1 cellular context compared by ENCODE assay signal in genomic region chr1:241638091-241638682, GRCh38.
TF ChIP-seq lines count a peak whose summit lies in the region.

No MANE protein-coding gene starts in this region.

TF ChIP-seq in K562, 482 proteins besides CTCF, POLR2A, EP300 and RAD21:
- peak; percentile 69; the same call in 1 of the 2 replicates for TF ChIP-seq ZBTB40 (IDR thresholded peaks at IDR 0.05)
- no peak for TF ChIP-seq ZBTB40 (CRISPR knock-in tag; IDR thresholded peaks at IDR 0.05)
- peak; percentile 32 for TF ChIP-seq GABPA (tag; conservative IDR thresholded peaks at IDR 0.05; ENCODE audit: low read depth)
- TF ChIP-seq SPI1 (IDR thresholded peaks at IDR 0.05; ENCODE audit: borderline replicate concordance, low read depth, low read length): peak; percentile 31; the same call in 1 of the 2 replicates
- TF ChIP-seq SMARCA4 (IDR thresholded peaks at IDR 0.05): 0 out of 2 replicates have a peak, but pooled peaks have one; percentile 4
- TF ChIP-seq HMG20A (CRISPR knock-in tag; conservative IDR thresholded peaks at IDR 0.05): no peak
- peak in 1 of 3 experiments; percentile 63; a peak in 1 of 6 replicates for TF ChIP-seq ZBTB11 (CRISPR knock-in tag; IDR thresholded peaks at IDR 0.05)
- TF ChIP-seq UBTF (IDR thresholded peaks at IDR 0.05; ENCODE audit: borderline replicate concordance in 1 of 2, low read depth in 2 of 2, low read length in 2 of 2): 0 out of 4 replicates have a peak, but pooled peaks of 1 of the 2 experiments have one; percentile 46
- TF ChIP-seq TRIM24 (IDR thresholded peaks at IDR 0.05): no peak
- TF ChIP-seq CHD1 (IDR thresholded peaks at IDR 0.05; ENCODE audit: low read length): peak; percentile 42
- TF ChIP-seq FOXK2 (conservative IDR thresholded peaks at IDR 0.05 in 1 of 2, IDR thresholded peaks at IDR 0.05 in 1 of 2; ENCODE audit: low read depth in 2 of 2): 0 out of 4 replicates have a peak, but pooled peaks of 1 of the 2 experiments have one; percentile 29
- TF ChIP-seq ZNF668 (CRISPR knock-in tag; IDR thresholded peaks at IDR 0.05): no peak
- TF ChIP-seq MLLT1 (IDR thresholded peaks at IDR 0.05): 0 out of 4 replicates have a peak, but pooled peaks of 1 of the 2 experiments have one; percentile 24
- peak in 1 of 2 experiments; percentile 45; a peak in 2 of 4 replicates for TF ChIP-seq HDAC1 (IDR thresholded peaks at IDR 0.05)
